14 cellular contexts compared by ENCODE assay signal in the genomic region with DNA sequence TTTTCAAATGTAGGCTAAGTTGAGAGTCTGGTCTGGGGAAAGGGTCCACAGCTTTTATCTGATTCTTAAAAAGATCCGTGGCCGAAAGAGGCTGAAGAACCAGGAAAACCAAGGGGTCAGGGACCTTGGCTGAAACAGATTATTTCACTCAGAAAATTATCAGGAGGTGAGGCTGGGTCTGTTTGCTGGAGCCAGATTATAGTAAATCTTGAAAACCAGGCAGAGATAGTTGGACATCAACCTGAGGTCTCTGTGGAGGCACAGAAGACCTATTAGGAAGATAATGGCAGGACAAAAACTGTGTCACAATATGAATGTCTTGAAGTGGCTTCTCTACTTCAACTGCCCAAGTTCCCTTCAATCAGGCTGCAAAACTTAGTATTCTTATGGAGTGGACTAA. TPM values are rescaled to one million over a fixed set of nuclear protein-coding genes. Genes with fewer than 3 reads are reported as not detected.
DNase-seq lines count a peak whose midpoint lies in the region; ATAC-seq and TF ChIP-seq lines count a peak whose summit lies in the region.
"Had no signal": no experiment of that assay in that cellular context is flagged by ENCODE, and none has a peak within 500 bp of the region (broad histone marks: within the 10 kb centered on the region; RNA-seq: fewer than 3 reads in every experiment).

No MANE protein-coding gene starts in this region.

- TF ChIP-seq CTCF in brain (conservative IDR thresholded peaks at IDR 0.05) (no peak), nephron (IDR thresholded peaks at IDR 0.05; ENCODE audit: unreplicated experiment in 3 of 3) (no peak)

- H3K9me3 Mint-ChIP-seq in CD4-positive, CD25-positive, alpha-beta regulatory T cell = no peaks in the 10 kb centered on the region
- no peaks in the 10 kb centered on the region for H3K9me3 Mint-ChIP-seq in CD8-positive, alpha-beta memory T cell
- H3K9me3 Mint-ChIP-seq in brain = peaks cover 0 to 3% (median 0%) of the 10 kb centered on the region in 5 experiments
- no peaks in the 10 kb centered on the region for H3K9me3 Mint-ChIP-seq in nephron

- peaks cover 22 to 38% (median 29%) of the 10 kb centered on the region in 4 donors for H3K4me1 Mint-ChIP-seq in CD4-positive, CD25-positive, alpha-beta regulatory T cell
- H3K4me1 Mint-ChIP-seq in CD8-positive, alpha-beta memory T cell = peaks cover 36 to 46% (median 41%) of the 10 kb centered on the region in 3 donors
- H3K4me1 Mint-ChIP-seq in brain (peaks cover 53% of the 10 kb centered on the region), nephron (peaks cover 19% of the 10 kb centered on the region)

- CTCF ChIA-PET in CD8-positive, alpha-beta memory T cell (lab: Charles Lee) = interaction anchor here (1.3 to 2.9 kb wide), 3 partner anchors 136 to 285 kb away, joined by 4 to 9 read pairs (median 4); a partner anchor contains a TSS

- peaks cover 39% of the 10 kb centered on the region for H3K4me1 ChIP-seq in CD4-positive, CD25-positive, alpha-beta regulatory T cell (ENCODE audit: control insufficient read depth, insufficient read depth, low read length, poor library complexity, severe bottlenecking)
- peaks cover 33% of the 10 kb centered on the region for H3K4me1 ChIP-seq in CD8-positive, alpha-beta memory T cell (ENCODE audit: insufficient read depth, low read length)

- POLR2A ChIA-PET in CD8-positive, alpha-beta memory T cell (lab: Charles Lee) = no interaction called here

- no peak for ATAC-seq in CD4-positive, CD25-positive, alpha-beta regulatory T cell (ENCODE audit: low read depth in 2 of 2)
- ATAC-seq: GM12878 had no signal

- H3K27ac Mint-ChIP-seq in CD4-positive, CD25-positive, alpha-beta regulatory T cell = peak overlapping the region in 1 of 3 donors; percentile 23
- H3K27ac Mint-ChIP-seq in CD8-positive, alpha-beta memory T cell = peak overlapping the region in 1 of 8 donors; percentile 40
- no peak overlapping the region for H3K27ac Mint-ChIP-seq in brain
- H3K27ac Mint-ChIP-seq in nephron = no peak overlapping the region

- H3K9me3 ChIP-seq in CD4-positive, CD25-positive, alpha-beta regulatory T cell (ENCODE audit: control insufficient read depth in 2 of 2, low read length in 2 of 2) = no peaks in the 10 kb centered on the region
- H3K9me3 ChIP-seq in CD8-positive, alpha-beta memory T cell (ENCODE audit: low read length) = no peaks in the 10 kb centered on the region

- H3K36me3 Mint-ChIP-seq in CD4-positive, CD25-positive, alpha-beta regulatory T cell = peaks cover 5% of the 10 kb centered on the region
- peaks cover 0 to 10% (median 0%) of the 10 kb centered on the region in 3 donors for H3K36me3 Mint-ChIP-seq in CD8-positive, alpha-beta memory T cell
- H3K36me3 Mint-ChIP-seq in brain (no peaks in the 10 kb centered on the region), nephron (ENCODE audit: low read depth) (no peaks in the 10 kb centered on the region)

- peak overlapping the region; percentile 17 to 91 (median 52) for H3K4me3 Mint-ChIP-seq in CD4-positive, CD25-positive, alpha-beta regulatory T cell
- peak overlapping the region in 5 of 7 donors; percentile 46 to 96 (median 57) for H3K4me3 Mint-ChIP-seq in CD8-positive, alpha-beta memory T cell
- H3K4me3 Mint-ChIP-seq in brain (peak overlapping the region in 4 of 5 experiments; percentile 64 to 96 (median 84)), nephron (peak overlapping the region; percentile 56 to 74 (median 63))

- no peaks in the 10 kb centered on the region for H3K36me3 ChIP-seq in CD4-positive, CD25-positive, alpha-beta regulatory T cell (ENCODE audit: control insufficient read depth, insufficient read depth, low read length)
- H3K36me3 ChIP-seq in CD8-positive, alpha-beta memory T cell (ENCODE audit: insufficient read depth, low read length) = no peaks in the 10 kb centered on the region

- no peaks in the 10 kb centered on the region for H3K27me3 Mint-ChIP-seq in CD4-positive, CD25-positive, alpha-beta regulatory T cell
- no peaks in the 10 kb centered on the region for H3K27me3 Mint-ChIP-seq in CD8-positive, alpha-beta memory T cell
- H3K27me3 Mint-ChIP-seq in brain (peaks cover 22% of the 10 kb centered on the region), nephron (ENCODE audit: low read depth) (peaks cover 4% of the 10 kb centered on the region)

- no peaks in the 10 kb centered on the region for H3K27me3 ChIP-seq in CD4-positive, CD25-positive, alpha-beta regulatory T cell (ENCODE audit: control insufficient read depth, insufficient read depth, low read length)
- no peaks in the 10 kb centered on the region for H3K27me3 ChIP-seq in CD8-positive, alpha-beta memory T cell (ENCODE audit: insufficient read depth, low read length, poor library complexity, severe bottlenecking)

- H3K27ac ChIP-seq in CD4-positive, CD25-positive, alpha-beta regulatory T cell (ENCODE audit: insufficient read depth, low read length, poor library complexity, severe bottlenecking) = no peak overlapping the region
- H3K27ac ChIP-seq in CD8-positive, alpha-beta memory T cell (ENCODE audit: low read depth, low read length) = no peak overlapping the region
- H3K27ac ChIP-seq: GM23248 had no signal

- H3K4me3 ChIP-seq in CD4-positive, CD25-positive, alpha-beta regulatory T cell (ENCODE audit: low read depth, low read length) = no peak overlapping the region
- H3K4me3 ChIP-seq in CD8-positive, alpha-beta memory T cell (ENCODE audit: low read length) = no peak overlapping the region
- H3K4me3 ChIP-seq: GM12878, GM23248 had no signal

- DNase-seq in CD4-positive, CD25-positive, alpha-beta regulatory T cell = no peak
- DNase-seq in CD8-positive, alpha-beta memory T cell = no peak
- no peak for DNase-seq in stimulated activated naive CD4-positive, alpha-beta T cell (lab: John Stamatoyannopoulos, UW)
- DNase-seq in RPMI8226 (no peak), NCI-H82 treated with DMSO at 0.1 percent for 48 hours (lab: John Stamatoyannopoulos, UW; ENCODE audit: unreplicated experiment) (no peak)
- DNase-seq: GDM1, KBM-7, NCI-H1417 treated with DMSO at 0.1 percent for 48 hours, NCI-H1930, NCI-H510A treated with DMSO at 0.1 percent for 48 hours had no signal

RNA-seq across cellular contexts. Expression of a gene that starts 1.6 kb away (rescaled TPM):
- 88.5 TPM for total RNA-seq in CD4-positive, CD25-positive, alpha-beta regulatory T cell
- 10 to 100 TPM; 17.4 to 26.8 (median 19.1) TPM for polyA plus RNA-seq in CD4-positive, CD25-positive, alpha-beta regulatory T cell
- total RNA-seq in CD8-positive, alpha-beta memory T cell = 10 to 100 TPM; 36.2 to 42.2 TPM
- polyA plus RNA-seq in CD8-positive, alpha-beta memory T cell = 19.7 TPM
- 29.5 TPM for polyA plus RNA-seq in brain (ENCODE audit: insufficient read depth, low read depth, low replicate concordance)

RNA-seq across cellular contexts. Expression of a gene that starts 6.6 kb away (rescaled TPM):
- total RNA-seq in CD4-positive, CD25-positive, alpha-beta regulatory T cell = 21.8 TPM
- polyA plus RNA-seq in CD4-positive, CD25-positive, alpha-beta regulatory T cell = 10 to 100 TPM; 59.2 to 68.2 (median 64.8) TPM
- total RNA-seq in CD8-positive, alpha-beta memory T cell = 10 to 100 TPM; 38.8 to 42.9 TPM
- polyA plus RNA-seq in CD8-positive, alpha-beta memory T cell = 50.1 TPM
- polyA plus RNA-seq in brain (ENCODE audit: insufficient read depth, low read depth, low replicate concordance) = 42.8 TPM
